8 cellular contexts compared by ENCODE assay signal in genomic region chr12:49233842-49234526, GRCh38. TPM values are rescaled to one million over a fixed set of nuclear protein-coding genes. Genes with fewer than 3 reads are reported as not detected.
DNase-seq lines count a peak whose midpoint lies in the region; ATAC-seq and TF ChIP-seq lines count a peak whose summit lies in the region.

No MANE protein-coding gene starts in this region.

- POLR2A ChIA-PET in T-cell (lab: Charles Lee) = no interaction called here

- peak overlapping the region; percentile 73 for H3K4me2 ChIP-seq in DND-41 (ENCODE audit: insufficient read depth, low read length)

- H3K27me3 Mint-ChIP-seq in T-cell (no peaks in the 10 kb centered on the region), endothelial cell (ENCODE audit: unreplicated experiment) (peaks cover 3% of the 10 kb centered on the region)
- H3K27me3 Mint-ChIP-seq in natural killer cell treated with Interleukin-12 subunit alpha and Interleukin-12 subunit beta and Interleukin-15 and Interleukin-18, amount 100 ng/mL, for 72 hours = no peaks in the 10 kb centered on the region

- peak overlapping the region; percentile 100 for H2AFZ ChIP-seq in DND-41 (ENCODE audit: low read depth, low read length)

- H3K9ac ChIP-seq in DND-41 (ENCODE audit: low read depth, low read length) = peak overlapping the region; percentile 77

- H3K36me3 ChIP-seq in DND-41 (ENCODE audit: insufficient read depth, low read length) = no peaks in the 10 kb centered on the region

- CTCF ChIA-PET in T-cell (lab: Charles Lee) = interaction anchor here in 1 of 2 donors (0.6 to 1.5 kb wide), 4 partner anchors 57 to 145 kb away, joined by 4 to 8 read pairs (median 6); partner anchors contain the start of gene TUBA1B

- H3K27ac Mint-ChIP-seq in T-cell (peak overlapping the region; percentile 16 to 73), endothelial cell (ENCODE audit: unreplicated experiment) (peak overlapping the region; percentile 61)
- H3K27ac Mint-ChIP-seq in natural killer cell treated with Interleukin-12 subunit alpha and Interleukin-12 subunit beta and Interleukin-15 and Interleukin-18, amount 100 ng/mL, for 72 hours = peak overlapping the region; percentile 78 to 93

- H3K27me3 ChIP-seq in DND-41 (ENCODE audit: insufficient read depth, low read length, poor library complexity) = no peaks in the 10 kb centered on the region

- peak overlapping the region in 1 of 2 experiments; percentile 60; a peak in 2 of 4 replicates for H3K4me3 ChIP-seq in DND-41 (ENCODE audit: low read depth in 1 of 2, low read length in 2 of 2)

- H3K36me3 Mint-ChIP-seq in T-cell (no peaks in the 10 kb centered on the region), endothelial cell (ENCODE audit: low read depth, unreplicated experiment) (no peaks in the 10 kb centered on the region)
- no peaks in the 10 kb centered on the region for H3K36me3 Mint-ChIP-seq in natural killer cell treated with Interleukin-12 subunit alpha and Interleukin-12 subunit beta and Interleukin-15 and Interleukin-18, amount 100 ng/mL, for 72 hours

- peaks cover 17% of the 10 kb centered on the region for H3K4me1 ChIP-seq in DND-41 (ENCODE audit: insufficient read depth, low read length)

- H3K79me2 ChIP-seq in DND-41 (ENCODE audit: insufficient read depth, low read length) = no peaks in the 10 kb centered on the region

- ATAC-seq in DND-41 (ENCODE audit: insufficient read depth, low read depth) (no peak), T-cell (replicated peaks in 1 of 4) (peak in 1 of 4 experiments; percentile 6), GM19397 (IDR thresholded peaks at IDR 0.05; ENCODE audit: unreplicated experiment) (no peak)
- peak; percentile 11 to 35 for ATAC-seq in natural killer cell treated with Interleukin-12 subunit alpha and Interleukin-12 subunit beta and Interleukin-15 and Interleukin-18, amount 100 ng/mL, for 72 hours

- H4K20me1 ChIP-seq in DND-41 (ENCODE audit: insufficient read depth, low read length) = no peaks in the 10 kb centered on the region

- peaks cover 5 to 16% (median 7%) of the 10 kb centered on the region in 3 donors for H3K4me1 Mint-ChIP-seq in T-cell
- H3K4me1 Mint-ChIP-seq in endothelial cell (ENCODE audit: unreplicated experiment) = peaks cover 13% of the 10 kb centered on the region
- H3K4me1 Mint-ChIP-seq in natural killer cell treated with Interleukin-12 subunit alpha and Interleukin-12 subunit beta and Interleukin-15 and Interleukin-18, amount 100 ng/mL, for 72 hours (ENCODE audit: low read depth in 2 of 2) = peaks cover 10% of the 10 kb centered on the region in 2 donors

- H3K9me3 Mint-ChIP-seq in T-cell (no peaks in the 10 kb centered on the region), endothelial cell (ENCODE audit: unreplicated experiment) (no peaks in the 10 kb centered on the region)
- H3K9me3 Mint-ChIP-seq in natural killer cell treated with Interleukin-12 subunit alpha and Interleukin-12 subunit beta and Interleukin-15 and Interleukin-18, amount 100 ng/mL, for 72 hours = no peaks in the 10 kb centered on the region

- peak overlapping the region; percentile 88 for H3K27ac ChIP-seq in DND-41 (ENCODE audit: low read length)

- H3K4me3 Mint-ChIP-seq in T-cell = peak overlapping the region; percentile 36 to 86 (median 69)
- H3K4me3 Mint-ChIP-seq in endothelial cell (ENCODE audit: unreplicated experiment) = peak overlapping the region; percentile 73
- peak overlapping the region; percentile 85 for H3K4me3 Mint-ChIP-seq in natural killer cell treated with Interleukin-12 subunit alpha and Interleukin-12 subunit beta and Interleukin-15 and Interleukin-18, amount 100 ng/mL, for 72 hours

- H3K9me3 ChIP-seq in DND-41 (ENCODE audit: insufficient read depth, low read length, severe bottlenecking) = no peaks in the 10 kb centered on the region

- TF ChIP-seq CTCF in DND-41 (IDR thresholded peaks at IDR 0.05; ENCODE audit: borderline replicate concordance, extremely low read depth, low read length, poor library complexity, severe bottlenecking) (no peak), endothelial cell (IDR thresholded peaks at IDR 0.05; ENCODE audit: unreplicated experiment) (no peak)

- no peak for DNase-seq in DND-41
- peak; percentile 78 for DNase-seq in NCI-H1092 treated with DMSO at 0.1 percent for 48 hours (lab: John Stamatoyannopoulos, UW)
- DNase-seq in T-cell = peak in 26 of 34 experiments; percentile 1 to 59 (median 16)
- DNase-seq in endothelial cell (ENCODE audit: low spot score) = no peak
- no peak for DNase-seq in natural killer cell treated with Interleukin-12 subunit alpha and Interleukin-12 subunit beta and Interleukin-15 and Interleukin-18, amount 100 ng/mL, for 72 hours (ENCODE audit: low spot score)
- DNase-seq in ureter (ENCODE audit: low spot score) = peak; percentile 54
- DNase-seq in islet precursor cell = no peak

RNA-seq across cellular contexts. Expression of gene TUBA1C, which starts 30.9 kb away (rescaled TPM):
- total RNA-seq in T-cell (10 to 100 TPM; 16.4 to 53.7 (median 48.4) TPM), endothelial cell (ENCODE audit: unreplicated experiment) (129 TPM), ureter (201 TPM)
- total RNA-seq in natural killer cell treated with Interleukin-12 subunit alpha and Interleukin-12 subunit beta and Interleukin-15 and Interleukin-18, amount 100 ng/mL, for 72 hours = 100 to 1,000 TPM; 260 to 358 TPM

RNA-seq across cellular contexts. Expression of gene TUBA1A, which starts 45.1 kb away (rescaled TPM):
- total RNA-seq in T-cell (100 to 1,000 TPM in 3 of 5 donors, 10 to 100 TPM in 2; 89.3 to 310 (median 100) TPM), endothelial cell (ENCODE audit: unreplicated experiment) (924 TPM), ureter (107 TPM)
- total RNA-seq in natural killer cell treated with Interleukin-12 subunit alpha and Interleukin-12 subunit beta and Interleukin-15 and Interleukin-18, amount 100 ng/mL, for 72 hours = 10 to 100 TPM; 30.8 to 53.5 TPM

Comparison
In these comparisons a context has a peak if more than half of its experiments do, and no peak if none do; other contexts are left out.
1. ATAC-seq: peak in natural killer cell treated with Interleukin-12 subunit alpha and Interleukin-12 subunit beta and Interleukin-15 and Interleukin-18, amount 100 ng/mL, for 72 hours (2 of 2); none in DND-41 (single experiment) and GM19397 (single experiment).
2. DNase-seq: peak in NCI-H1092 treated with DMSO at 0.1 percent for 48 hours (single experiment), T-cell (26 of 34) and ureter (single experiment); none in DND-41 (single experiment), endothelial cell (single experiment), natural killer cell treated with Interleukin-12 subunit alpha and Interleukin-12 subunit beta and Interleukin-15 and Interleukin-18, amount 100 ng/mL, for 72 hours (single experiment) and islet precursor cell (single experiment).
3. Peak in every context shown above with its lines, with median percentiles within 50 percentile points of each other: H3K27ac Mint-ChIP-seq and H3K4me3 Mint-ChIP-seq.